Comparison of ENCODE assay signal across 9 cellular contexts in genomic region chr2:169528271-169528701, GRCh38. TPM values are rescaled to one million over a fixed set of nuclear protein-coding genes. Genes with fewer than 3 reads are reported as not detected.
DNase-seq lines count a peak whose midpoint lies in the region; ATAC-seq, FAIRE-seq and TF ChIP-seq lines count a peak whose summit lies in the region.
"Had no signal": no experiment of that assay in that cellular context is flagged by ENCODE, and none has a peak within 500 bp of the region (broad histone marks: within the 10 kb centered on the region; RNA-seq: fewer than 3 reads in every experiment).

No MANE protein-coding gene starts in this region.

- H3K23ac ChIP-seq in trophoblast cell (ENCODE audit: low read length) = no peak overlapping the region

- no peaks in the 10 kb centered on the region for H3F3A ChIP-seq in PC-3 (ENCODE audit: low read length, unreplicated experiment)

- H3K4me1 ChIP-seq in PC-3 (ENCODE audit: insufficient read depth, low read length) (peaks cover 8% of the 10 kb centered on the region), trophoblast cell (ENCODE audit: control insufficient read depth in 1 of 2, insufficient read depth in 2 of 2, low read length in 2 of 2) (no peaks in the 10 kb centered on the region)

- H2BK5ac ChIP-seq in trophoblast cell (ENCODE audit: low read depth, low read length, poor library complexity) = no peak overlapping the region

- no peaks in the 10 kb centered on the region for H4K20me1 ChIP-seq in PC-3 (ENCODE audit: low read length)

- whole genome bisulfite sequencing in trophoblast cell (ENCODE audit: extremely low coverage, insufficient coverage, insufficient read length) = no CpG with 5 or more reads among the region's 2 CpGs

- no peak overlapping the region for H2BK12ac ChIP-seq in trophoblast cell (ENCODE audit: low read length)

- no peak overlapping the region for H2AK5ac ChIP-seq in trophoblast cell (ENCODE audit: low read length)

- H2AFZ ChIP-seq in PC-3 (ENCODE audit: low read length) (no peak overlapping the region), trophoblast cell (ENCODE audit: insufficient read depth, low read length, poor library complexity) (no peak overlapping the region)

- POLR2A ChIA-PET in CD4-positive, alpha-beta T cell (lab: Charles Lee) = interaction anchor here (1.1 kb wide), 1 partner anchor 49 kb away, joined by 3 read pairs; the partner anchor contains the start of gene BBS5
- POLR2A ChIA-PET in PC-3 (lab: Charles Lee; ENCODE audit: unreplicated experiment) = no interaction called here

- no peak overlapping the region for H4K12ac ChIP-seq in trophoblast cell (ENCODE audit: low read depth, low read length)

- no peaks in the 10 kb centered on the region for H3K27me3 ChIP-seq in CD4-positive, alpha-beta T cell (ENCODE audit: control insufficient read depth, insufficient read depth, low read length)
- no peaks in the 10 kb centered on the region for H3K27me3 ChIP-seq in PC-3 (ENCODE audit: low read length)
- H3K27me3 ChIP-seq in trophoblast cell (ENCODE audit: insufficient read depth, low read length) = no peaks in the 10 kb centered on the region

- H3K9ac ChIP-seq in PC-3 (ENCODE audit: low read length) (no peak overlapping the region), trophoblast cell (ENCODE audit: low read length) (no peak overlapping the region)

- H4K8ac ChIP-seq in trophoblast cell (ENCODE audit: low read depth, low read length) = no peak overlapping the region

- H3K4ac ChIP-seq in trophoblast cell (ENCODE audit: low read depth, low read length) = no peak overlapping the region

- FAIRE-seq in GM19239 (lab: Jason Lieb, UNC) = peak; percentile 96

- H3K27ac Mint-ChIP-seq in CD4-positive, alpha-beta T cell = no peak overlapping the region

- no peaks in the 10 kb centered on the region for H3K27me3 Mint-ChIP-seq in CD4-positive, alpha-beta T cell
- no peaks in the 10 kb centered on the region for H3K27me3 Mint-ChIP-seq in activated T-cell treated with anti-CD3 and anti-CD28 coated beads, Interleukin-2, amount 50 U/mL, for 4 hours (ENCODE audit: low read depth)

- no peak overlapping the region for H3K14ac ChIP-seq in trophoblast cell (ENCODE audit: low read length)

- peak; percentile 93 for ATAC-seq in CD4-positive, alpha-beta T cell (ENCODE audit: poor library complexity)
- peak; percentile 85 for ATAC-seq in HG03520 (IDR thresholded peaks at IDR 0.05; ENCODE audit: unreplicated experiment)
- peak; percentile 70 for ATAC-seq in PC-3
- peak; percentile 73 to 75 for ATAC-seq in activated T-cell treated with anti-CD3 and anti-CD28 coated beads, Interleukin-2, amount 50 U/mL, for 4 hours

- DNase-seq in CD4-positive, alpha-beta T cell = peak; percentile 55 to 77 (median 64)
- DNase-seq in GM19239 (ENCODE audit: insufficient read length, low spot score) = peak; percentile 32
- peak; percentile 84 for DNase-seq in PC-3
- peak; percentile 71 for DNase-seq in activated T-cell treated with anti-CD3 and anti-CD28 coated beads, Interleukin-2, amount 50 U/mL, for 4 hours
- DNase-seq in foreskin fibroblast = peak; percentile 20 to 77
- peak; percentile 64 to 91 for DNase-seq in trophoblast cell
- peak; percentile 62 for DNase-seq in ureter (ENCODE audit: low spot score)

- H3K9me3 ChIP-seq in CD4-positive, alpha-beta T cell (ENCODE audit: control insufficient read depth, low read length) = no peaks in the 10 kb centered on the region
- no peaks in the 10 kb centered on the region for H3K9me3 ChIP-seq in PC-3 (ENCODE audit: low read length)
- no peaks in the 10 kb centered on the region for H3K9me3 ChIP-seq in trophoblast cell (ENCODE audit: insufficient read depth, low read depth, low read length)

- H3K9me3 Mint-ChIP-seq in CD4-positive, alpha-beta T cell = no peaks in the 10 kb centered on the region
- H3K9me3 Mint-ChIP-seq in activated T-cell treated with anti-CD3 and anti-CD28 coated beads, Interleukin-2, amount 50 U/mL, for 4 hours = no peaks in the 10 kb centered on the region

- no peak overlapping the region for H3K4me3 Mint-ChIP-seq in CD4-positive, alpha-beta T cell
- H3K4me3 Mint-ChIP-seq in activated T-cell treated with anti-CD3 and anti-CD28 coated beads, Interleukin-2, amount 50 U/mL, for 4 hours = no peak overlapping the region

- H3K9me2 ChIP-seq in PC-3 (replicated peaks; ENCODE audit: low read length) = no peaks in the 10 kb centered on the region

- no peak overlapping the region for H3K4me3 ChIP-seq in PC-3 (ENCODE audit: low read length)
- no peak overlapping the region for H3K4me3 ChIP-seq in foreskin fibroblast (ENCODE audit: low read depth in 1 of 2, low read length in 2 of 2)
- H3K4me3 ChIP-seq in trophoblast cell (ENCODE audit: low read depth, low read length) = no peak overlapping the region

- peaks cover 10% of the 10 kb centered on the region for H3K36me3 Mint-ChIP-seq in CD4-positive, alpha-beta T cell (ENCODE audit: low read depth)
- peaks cover 10% of the 10 kb centered on the region for H3K36me3 Mint-ChIP-seq in activated T-cell treated with anti-CD3 and anti-CD28 coated beads, Interleukin-2, amount 50 U/mL, for 4 hours (ENCODE audit: insufficient read depth)

- H3K79me2 ChIP-seq in PC-3 (ENCODE audit: low read length) (no peaks in the 10 kb centered on the region), trophoblast cell (ENCODE audit: control insufficient read depth, insufficient read depth, low read length, poor library complexity) (no peaks in the 10 kb centered on the region)

- no peak overlapping the region for H3K27ac ChIP-seq in CD4-positive, alpha-beta T cell (ENCODE audit: low read depth, low read length)
- H3K27ac ChIP-seq in PC-3 (ENCODE audit: low read length) = no peak overlapping the region
- no peak overlapping the region for H3K27ac ChIP-seq in trophoblast cell (ENCODE audit: low read depth, low read length)

- intact Hi-C loops in CD4-positive, alpha-beta T cell (cut with DNase I, micrococcal nuclease) = loop anchor here (2.0 to 10.0 kb wide), 3 partner anchors 54 to 401 kb away; partner anchors contain the start of gene PPIG (in 1 of the 2)
- intact Hi-C loops in PC-3 (cut with micrococcal nuclease) = no loop called here

- CTCF ChIA-PET in CD4-positive, alpha-beta T cell (lab: Charles Lee) = interaction anchor here (0.5 to 1.1 kb wide), 4 partner anchors 10 to 1316 kb away, joined by 3 to 4 read pairs (median 4); no protein-coding TSS in a partner anchor
- CTCF ChIA-PET in PC-3 (lab: Charles Lee) = no interaction called here

- H3K79me1 ChIP-seq in trophoblast cell (ENCODE audit: low read length) = no peaks in the 10 kb centered on the region

- no peak overlapping the region for H3K18ac ChIP-seq in trophoblast cell (ENCODE audit: low read length)

- no peak overlapping the region for H4K91ac ChIP-seq in trophoblast cell (ENCODE audit: low read depth, low read length)

- H3K36me3 ChIP-seq in PC-3 (ENCODE audit: low read depth, low read length) (no peaks in the 10 kb centered on the region), trophoblast cell (ENCODE audit: control insufficient read depth in 1 of 2, insufficient read depth in 2 of 2, low read length in 2 of 2) (peaks cover 0 to 3% of the 10 kb centered on the region in 2 experiments)

- TF ChIP-seq CTCF in CD4-positive, alpha-beta T cell (IDR thresholded peaks at IDR 0.05) = peak; percentile 96
- peak; percentile 92 for TF ChIP-seq CTCF in PC-3 (conservative IDR thresholded peaks at IDR 0.05; ENCODE audit: low read depth, low read length)
- peak; percentile 83 for TF ChIP-seq CTCF in foreskin fibroblast (IDR thresholded peaks at IDR 0.05; ENCODE audit: low read depth, low read length)

- BruUV-seq in PC-3 (replicated peaks; lab: Mats Ljungman, UMichigan) = no TSS peak

- H3K4me1 Mint-ChIP-seq in CD4-positive, alpha-beta T cell (ENCODE audit: low read depth) = no peaks in the 10 kb centered on the region
- H3K4me1 Mint-ChIP-seq in activated T-cell treated with anti-CD3 and anti-CD28 coated beads, Interleukin-2, amount 50 U/mL, for 4 hours (ENCODE audit: low read depth) = no peaks in the 10 kb centered on the region

- no peak overlapping the region for H3K4me2 ChIP-seq in PC-3 (ENCODE audit: low read length)
- no peak overlapping the region for H3K4me2 ChIP-seq in trophoblast cell (ENCODE audit: low read length)

- H2BK120ac ChIP-seq in trophoblast cell (ENCODE audit: insufficient read depth, low read length, poor library complexity) = no peak overlapping the region

RNA-seq across cellular contexts. Expression of gene KLHL41, which starts 18.8 kb away (rescaled TPM):
- not detected for total RNA-seq in CD4-positive, alpha-beta T cell
- total RNA-seq in PC-3 (2014; rRNA removed) = 0.07 and 0.12 TPM in 2 replicates
- total RNA-seq in activated T-cell treated with anti-CD3 and anti-CD28 coated beads, Interleukin-2, amount 50 U/mL, for 4 hours = not detected
- polyA plus RNA-seq in trophoblast cell (2013) = 0.03 and 0.18 TPM in 2 replicates
- 1.1 TPM for total RNA-seq in ureter
- total RNA-seq: T-helper 2 cell treated with Interferon-gamma antibody and Interleukin-4, amounts not matched to agents 100 ng/mL and 5 ng/mL, for 36 hours had no signal

RNA-seq across cellular contexts. Expression of gene FASTKD1, which starts 45.4 kb away (rescaled TPM):
- total RNA-seq in CD4-positive, alpha-beta T cell = 1 to 10 TPM; 6.3 to 7.2 TPM
- total RNA-seq in PC-3 (2014; rRNA removed) = 21.1 and 27.0 TPM in 2 replicates
- 10 to 100 TPM; 37.2 to 47.3 (median 42.1) TPM for total RNA-seq in activated T-cell treated with anti-CD3 and anti-CD28 coated beads, Interleukin-2, amount 50 U/mL, for 4 hours
- polyA plus RNA-seq in trophoblast cell (2013) = 23.7 and 26.5 TPM in 2 replicates
- 27.7 TPM for total RNA-seq in ureter

RNA-seq across cellular contexts. Expression of gene BBS5, which starts 49.0 kb away (rescaled TPM):
- 1 to 10 TPM; 2.1 to 2.2 TPM for total RNA-seq in CD4-positive, alpha-beta T cell
- 3.3 and 3.8 TPM in 2 replicates for total RNA-seq in PC-3 (2014; rRNA removed)
- total RNA-seq in activated T-cell treated with anti-CD3 and anti-CD28 coated beads, Interleukin-2, amount 50 U/mL, for 4 hours = 1 to 10 TPM; 3.9 to 5.3 (median 4.3) TPM
- polyA plus RNA-seq in trophoblast cell (2013) = 1.00 and 1.0 TPM in 2 replicates
- 18.8 TPM for total RNA-seq in ureter

RNA-seq across cellular contexts. Expression of gene PPIG, which starts 55.9 kb away (rescaled TPM):
- total RNA-seq in CD4-positive, alpha-beta T cell = 10 to 100 TPM; 83.4 to 87.8 TPM
- total RNA-seq in PC-3 (2014; rRNA removed) (20.9 and 33.7 TPM in 2 replicates), ureter (59.2 TPM)
- total RNA-seq in activated T-cell treated with anti-CD3 and anti-CD28 coated beads, Interleukin-2, amount 50 U/mL, for 4 hours = 10 to 100 TPM; 55.2 to 57.8 (median 57.8) TPM
- 72.4 and 76.6 TPM in 2 replicates for polyA plus RNA-seq in trophoblast cell (2013)

Comparison
In these comparisons a context has a peak if more than half of its experiments do, and no peak if none do; other contexts are left out.
1. DNase-seq: peak in every context shown above with its lines; median percentile 84 in PC-3; 78 in trophoblast cell; 71 in activated T-cell treated with anti-CD3 and anti-CD28 coated beads, Interleukin-2, amount 50 U/mL, for 4 hours; 64 in CD4-positive, alpha-beta T cell; 62 in ureter; 48 in foreskin fibroblast; 32 in GM19239.